In genomic region chr7:4713183-4713784, GRCh38 we compare ENCODE assay signal across 10 cellular contexts. TPM values are rescaled to one million over a fixed set of nuclear protein-coding genes. Genes with fewer than 3 reads are reported as not detected.
DNase-seq lines count a peak whose midpoint lies in the region; ATAC-seq and TF ChIP-seq lines count a peak whose summit lies in the region.
"Had no signal": no experiment of that assay in that cellular context is flagged by ENCODE, and none has a peak within 500 bp of the region (broad histone marks: within the 10 kb centered on the region; RNA-seq: fewer than 3 reads in every experiment).

No MANE protein-coding gene starts in this region.

- H3K4me1 ChIP-seq in adrenal gland (replicated peaks in 1 of 2), result peaks cover 44 to 57% of the 10 kb centered on the region in 2 donors

- ATAC-seq in HG02973 (IDR thresholded peaks at IDR 0.05; ENCODE audit: unreplicated experiment), result peak; percentile 44
- ATAC-seq in HG03175 (IDR thresholded peaks at IDR 0.05; ENCODE audit: unreplicated experiment), result no peak

- WGBS in adrenal gland, 4 donors, result 78 to 85% (median 80%) methylated on average over 25 to 27 of the region's 27 CpGs

- H3K36me3 Mint-ChIP-seq in stimulated activated naive CD8-positive, alpha-beta T cell treated with anti-CD3 and anti-CD28 coated beads, Interleukin-15, Interleukin-2, amounts not matched to agents 100 ng/mL and 50 ng/mL, for 24 hours (ENCODE audit: low read depth), result peaks cover 12% of the 10 kb centered on the region
- H3K36me3 Mint-ChIP-seq in mesothelial cell of epicardium, result peaks cover 45% of the 10 kb centered on the region

- peak overlapping the region; percentile 68 for H3K27ac Mint-ChIP-seq in stimulated activated naive CD8-positive, alpha-beta T cell treated with anti-CD3 and anti-CD28 coated beads, Interleukin-15, Interleukin-2, amounts not matched to agents 100 ng/mL and 50 ng/mL, for 24 hours
- no peak overlapping the region for H3K27ac Mint-ChIP-seq in mesothelial cell of epicardium

- intact Hi-C loops in adrenal gland (cut with DNase I), result no loop called here

- no peaks in the 10 kb centered on the region for H3K9me3 Mint-ChIP-seq in stimulated activated naive CD8-positive, alpha-beta T cell treated with anti-CD3 and anti-CD28 coated beads, Interleukin-15, Interleukin-2, amounts not matched to agents 100 ng/mL and 50 ng/mL, for 24 hours
- peaks cover 6% of the 10 kb centered on the region for H3K9me3 Mint-ChIP-seq in mesothelial cell of epicardium

- H3K36me3 ChIP-seq in adrenal gland (replicated peaks in 1 of 2), result no peaks in the 10 kb centered on the region

- TF ChIP-seq POLR2A in adrenal gland (IDR thresholded peaks at IDR 0.05), result no peak

- no peaks in the 10 kb centered on the region for H3K9me3 ChIP-seq in adrenal gland (replicated peaks in 1 of 3)
- H3K9me3 ChIP-seq: SJSA1 had no signal

- peaks cover 51% of the 10 kb centered on the region for H3K4me1 Mint-ChIP-seq in stimulated activated naive CD8-positive, alpha-beta T cell treated with anti-CD3 and anti-CD28 coated beads, Interleukin-15, Interleukin-2, amounts not matched to agents 100 ng/mL and 50 ng/mL, for 24 hours (ENCODE audit: low read depth)
- peaks cover 5% of the 10 kb centered on the region for H3K4me1 Mint-ChIP-seq in mesothelial cell of epicardium

- no peak overlapping the region for H3K4me3 ChIP-seq in adrenal gland
- H3K4me3 ChIP-seq: SJSA1 had no signal

- peak; percentile 21 to 70 for DNase-seq in SHP77 (lab: John Stamatoyannopoulos, UW)
- DNase-seq in SHP77 treated with DMSO at 0.1 percent for 48 hours (lab: John Stamatoyannopoulos, UW), result no peak
- peak in 1 of 7 donors; percentile 33 for DNase-seq in adrenal gland
- DNase-seq in mucosa of gallbladder (ENCODE audit: low spot score), result no peak
- DNase-seq in mesothelial cell of epicardium (ENCODE audit: low spot score in 2 of 2, unreplicated experiment in 2 of 2), result no peak
- DNase-seq: C1 segment of cervical spinal cord had no signal

- TF ChIP-seq CTCF in adrenal gland (IDR thresholded peaks at IDR 0.05), result no peak
- no peak for TF ChIP-seq CTCF in mesothelial cell of epicardium (IDR thresholded peaks at IDR 0.05; ENCODE audit: unreplicated experiment)

- H3K27ac ChIP-seq in adrenal gland, result peak overlapping the region in 3 of 5 donors; percentile 15 to 72 (median 61)
- H3K27ac ChIP-seq: SJSA1 had no signal

- no peak overlapping the region for H3K4me3 Mint-ChIP-seq in stimulated activated naive CD8-positive, alpha-beta T cell treated with anti-CD3 and anti-CD28 coated beads, Interleukin-15, Interleukin-2, amounts not matched to agents 100 ng/mL and 50 ng/mL, for 24 hours
- no peak overlapping the region for H3K4me3 Mint-ChIP-seq in mesothelial cell of epicardium

- H3K27me3 ChIP-seq in adrenal gland, result no peaks in the 10 kb centered on the region
- H3K27me3 ChIP-seq: SJSA1 had no signal

- no peaks in the 10 kb centered on the region for H3K27me3 Mint-ChIP-seq in stimulated activated naive CD8-positive, alpha-beta T cell treated with anti-CD3 and anti-CD28 coated beads, Interleukin-15, Interleukin-2, amounts not matched to agents 100 ng/mL and 50 ng/mL, for 24 hours
- no peaks in the 10 kb centered on the region for H3K27me3 Mint-ChIP-seq in mesothelial cell of epicardium (ENCODE audit: low read depth)

RNA-seq across cellular contexts. Expression of gene FOXK1, which starts 31.2 kb away (rescaled TPM):
- total RNA-seq in adrenal gland (10 to 100 TPM; 28.4 to 63.1 (median 42.5) TPM), mucosa of gallbladder (27.0 TPM), mesothelial cell of epicardium (54.6 to 57.3 TPM (median 56.7 TPM) in 3 replicates)
- 10 to 100 TPM in 1 of 3 donors, 1 to 10 TPM in 2; 4.8 to 21.3 (median 9.0) TPM for polyA plus RNA-seq in adrenal gland

Comparison
In these comparisons a context has a peak if more than half of its experiments do, and no peak if none do; other contexts are left out.
1. DNase-seq: peak in SHP77 (2 of 2); none in SHP77 treated with DMSO at 0.1 percent for 48 hours (single experiment), mucosa of gallbladder (single experiment) and mesothelial cell of epicardium (0 of 2).